Comparison of ENCODE assay signal across 11 cellular contexts in the genomic region with DNA sequence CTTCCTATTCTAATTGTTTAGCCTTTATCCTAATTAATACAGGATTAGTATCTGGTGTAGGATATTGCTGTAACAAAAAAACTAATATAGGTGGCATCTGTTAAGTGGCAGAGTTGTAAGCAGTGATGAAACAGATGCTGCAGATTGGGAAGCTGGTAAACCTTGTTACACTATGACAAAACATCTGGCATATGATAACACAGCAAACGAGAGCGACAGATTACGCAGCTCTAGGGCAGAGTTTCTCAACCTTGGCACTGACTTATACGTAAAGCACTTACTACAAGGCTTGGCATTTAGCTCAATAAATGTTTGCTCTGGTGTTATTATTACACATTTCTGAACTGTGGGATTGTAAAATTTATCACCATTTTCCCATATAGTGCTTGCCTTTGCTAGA.
A peak's percentile ranks its signal among the peaks of the same experiment; 100 is the strongest.
DNase-seq lines count a peak whose midpoint lies in the region; ATAC-seq, FAIRE-seq and TF ChIP-seq lines count a peak whose summit lies in the region.
"Had no signal": no experiment of that assay in that cellular context is flagged by ENCODE, and none has a peak within 500 bp of the region (broad histone marks: within the 10 kb centered on the region; RNA-seq: fewer than 3 reads in every experiment).

No MANE protein-coding gene starts in this region.

- peaks cover 3% of the 10 kb centered on the region for H4K20me1 ChIP-seq in osteoblast (ENCODE audit: insufficient read depth, low read length)

- no peaks in the 10 kb centered on the region for H3K27me3 ChIP-seq in osteoblast (ENCODE audit: insufficient read depth, low read length)
- H3K27me3 ChIP-seq: brain microvascular endothelial cell had no signal

- peaks cover 9% of the 10 kb centered on the region for H3K79me2 ChIP-seq in osteoblast (ENCODE audit: insufficient read depth, low read length)

- no peak overlapping the region for H2AFZ ChIP-seq in osteoblast (ENCODE audit: low read length)

- no peaks in the 10 kb centered on the region for H3K36me3 ChIP-seq in osteoblast (ENCODE audit: insufficient read depth, low read length)
- H3K36me3 ChIP-seq: brain microvascular endothelial cell had no signal

- DNase-seq in GM19239 (ENCODE audit: insufficient read length, low spot score) (no peak), NCI-H2171 (lab: John Stamatoyannopoulos, UW) (peak; percentile 5), epithelial cell of prostate (ENCODE audit: low read depth, low spot score) (peak; percentile 8), osteoblast (ENCODE audit: insufficient read length, low spot score, missing footprints) (peak; percentile 25), cerebellum (ENCODE audit: low spot score) (no peak), GM10266 (ENCODE audit: extremely low spot score) (no peak)
- DNase-seq: activated CD4-positive, alpha-beta T cell treated with anti-CD3 and anti-CD28 coated beads for 48 hours; brain microvascular endothelial cell; Caco-2; NCI-H1417 had no signal

- H3K9me3 ChIP-seq in osteoblast (ENCODE audit: low read depth, low read length) = peaks cover 3% of the 10 kb centered on the region
- H3K9me3 ChIP-seq: Caco-2 had no signal

- H3K27ac ChIP-seq in epithelial cell of prostate (no peak overlapping the region), osteoblast (ENCODE audit: low read depth, low read length) (peak overlapping the region; percentile 56)
- H3K27ac ChIP-seq: brain microvascular endothelial cell had no signal

- ATAC-seq in GM21576 (IDR thresholded peaks at IDR 0.05; ENCODE audit: unreplicated experiment) = no peak

- H3K4me2 ChIP-seq in osteoblast (ENCODE audit: insufficient read depth, low read length) = no peak overlapping the region

- no peak overlapping the region for H3K4me3 ChIP-seq in osteoblast (ENCODE audit: insufficient read depth, low read length)

- TF ChIP-seq CTCF in osteoblast (IDR thresholded peaks at IDR 0.05; ENCODE audit: extremely low read depth, low read depth, low read length) (no peak), GM10266 (IDR thresholded peaks at IDR 0.05; ENCODE audit: control insufficient read depth, insufficient read depth, low read depth, missing control alignments) (no peak)

- H3K4me1 ChIP-seq in osteoblast (ENCODE audit: insufficient read depth, low read length) = peaks cover 12% of the 10 kb centered on the region
- H3K4me1 ChIP-seq: Caco-2 had no signal

- peak; percentile 14 for FAIRE-seq in GM19239 (lab: Jason Lieb, UNC)

Comparison
In these comparisons a context has a peak if more than half of its experiments do, and no peak if none do; other contexts are left out.
1. DNase-seq: peak in NCI-H2171 (single experiment), epithelial cell of prostate (single experiment) and osteoblast (single experiment); none in GM19239 (single experiment), cerebellum (single experiment) and GM10266 (single experiment).